In the genomic region with DNA sequence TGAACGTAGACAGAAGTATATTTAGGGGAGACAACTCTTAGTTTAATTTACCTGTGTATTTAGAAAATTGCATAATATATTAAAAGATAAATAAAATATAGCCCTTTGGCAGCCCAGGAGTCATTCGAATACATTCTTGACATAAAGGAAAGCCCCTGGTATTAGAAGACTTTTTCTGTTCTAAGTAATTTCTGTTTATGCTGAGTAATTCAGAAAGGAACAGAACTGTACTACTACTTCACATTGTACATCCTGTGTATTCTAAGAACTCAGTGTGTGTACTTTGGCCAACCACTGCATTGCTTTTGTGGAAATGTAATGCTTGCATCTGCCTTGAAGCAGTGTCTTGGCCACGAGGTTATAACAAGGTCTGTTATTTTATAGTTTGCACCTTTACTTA, we compare ENCODE assay signal across 11 cellular contexts.
DNase-seq lines count a peak whose midpoint lies in the region; ATAC-seq lines count a peak whose summit lies in the region.
"Had no signal": no experiment of that assay in that cellular context is flagged by ENCODE, and none has a peak within 500 bp of the region (broad histone marks: within the 10 kb centered on the region; RNA-seq: fewer than 3 reads in every experiment).

No MANE protein-coding gene starts in this region.

- H3K4me3 Mint-ChIP-seq in activated T-cell treated with anti-CD3 and anti-CD28 coated beads, Interleukin-2, amount 50 U/mL, for 72 hours, result peak overlapping the region in 1 of 2 donors; percentile 63
- H3K4me3 Mint-ChIP-seq in stimulated activated naive CD8-positive, alpha-beta T cell treated with anti-CD3 and anti-CD28 coated beads, Interleukin-15, Interleukin-2, amounts not matched to agents 100 ng/mL and 50 ng/mL, for 24 hours, result no peak overlapping the region

- H3K27ac Mint-ChIP-seq in activated T-cell treated with anti-CD3 and anti-CD28 coated beads, Interleukin-2, amount 50 U/mL, for 72 hours, result peak overlapping the region; percentile 50
- H3K27ac Mint-ChIP-seq in stimulated activated naive CD8-positive, alpha-beta T cell treated with anti-CD3 and anti-CD28 coated beads, Interleukin-15, Interleukin-2, amounts not matched to agents 100 ng/mL and 50 ng/mL, for 24 hours, result peak overlapping the region; percentile 78

- H3K27me3 Mint-ChIP-seq in activated T-cell treated with anti-CD3 and anti-CD28 coated beads, Interleukin-2, amount 50 U/mL, for 72 hours (ENCODE audit: low read depth), result no peaks in the 10 kb centered on the region
- no peaks in the 10 kb centered on the region for H3K27me3 Mint-ChIP-seq in stimulated activated naive CD8-positive, alpha-beta T cell treated with anti-CD3 and anti-CD28 coated beads, Interleukin-15, Interleukin-2, amounts not matched to agents 100 ng/mL and 50 ng/mL, for 24 hours

- no peaks in the 10 kb centered on the region for H3K9me3 Mint-ChIP-seq in activated T-cell treated with anti-CD3 and anti-CD28 coated beads, Interleukin-2, amount 50 U/mL, for 72 hours
- no peaks in the 10 kb centered on the region for H3K9me3 Mint-ChIP-seq in stimulated activated naive CD8-positive, alpha-beta T cell treated with anti-CD3 and anti-CD28 coated beads, Interleukin-15, Interleukin-2, amounts not matched to agents 100 ng/mL and 50 ng/mL, for 24 hours

- peaks cover 35% of the 10 kb centered on the region for H3K4me1 Mint-ChIP-seq in activated T-cell treated with anti-CD3 and anti-CD28 coated beads, Interleukin-2, amount 50 U/mL, for 72 hours (ENCODE audit: low read depth)
- peaks cover 56% of the 10 kb centered on the region for H3K4me1 Mint-ChIP-seq in stimulated activated naive CD8-positive, alpha-beta T cell treated with anti-CD3 and anti-CD28 coated beads, Interleukin-15, Interleukin-2, amounts not matched to agents 100 ng/mL and 50 ng/mL, for 24 hours (ENCODE audit: low read depth)

- peaks cover 0 to 12% of the 10 kb centered on the region in 2 donors for H3K36me3 Mint-ChIP-seq in activated T-cell treated with anti-CD3 and anti-CD28 coated beads, Interleukin-2, amount 50 U/mL, for 72 hours (ENCODE audit: insufficient read depth in 2 of 2)
- H3K36me3 Mint-ChIP-seq in stimulated activated naive CD8-positive, alpha-beta T cell treated with anti-CD3 and anti-CD28 coated beads, Interleukin-15, Interleukin-2, amounts not matched to agents 100 ng/mL and 50 ng/mL, for 24 hours (ENCODE audit: low read depth), result peaks cover 47% of the 10 kb centered on the region

- peak; percentile 88 to 91 for ATAC-seq in activated T-cell treated with anti-CD3 and anti-CD28 coated beads, Interleukin-2, amount 50 U/mL, for 72 hours (replicated peaks in 1 of 2)
- peak; percentile 86 for ATAC-seq in GM21825 (IDR thresholded peaks at IDR 0.05; ENCODE audit: unreplicated experiment)
- ATAC-seq in HG03439 (IDR thresholded peaks at IDR 0.05; ENCODE audit: unreplicated experiment), result peak; percentile 96
- ATAC-seq: left cardiac atrium had no signal

- DNase-seq in activated T-cell treated with anti-CD3 and anti-CD28 coated beads, Interleukin-2, amount 50 U/mL, for 72 hours, result peak in 1 of 2 donors; percentile 17
- no peak for DNase-seq in activated T-cell treated with anti-CD3 and anti-CD28 coated beads, Interleukin-2, amount 50 U/mL, for 1 hour
- DNase-seq in DMS114 treated with DMSO at 0.1 percent for 48 hours (lab: John Stamatoyannopoulos, UW; ENCODE audit: unreplicated experiment) (no peak), NCI-H446 treated with DMSO at 0.1 percent for 48 hours (lab: John Stamatoyannopoulos, UW) (no peak), D341Med (ENCODE audit: low spot score) (no peak)
- DNase-seq: amygdala, left cardiac atrium, NCI-H82 had no signal
